ENCODE assay signal across 16 cellular contexts in the genomic region with DNA sequence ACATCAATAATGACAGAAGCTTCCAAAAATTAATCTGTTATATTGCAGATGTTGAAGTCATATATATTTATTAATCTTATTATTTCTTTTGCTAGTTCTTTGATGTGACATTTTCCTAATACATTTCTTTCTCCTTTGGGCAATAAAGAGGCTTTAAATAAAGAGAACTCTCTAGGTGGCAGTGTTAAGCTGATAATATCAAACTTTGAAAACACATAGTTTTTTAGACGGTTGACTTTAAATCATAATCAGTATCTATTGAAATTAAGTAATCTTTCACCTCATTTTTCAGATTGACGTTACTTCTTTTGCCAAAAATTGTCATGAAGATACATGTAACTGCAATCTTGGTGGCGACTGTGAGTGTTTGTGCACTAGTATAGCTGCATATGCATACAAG.
A peak's percentile ranks its signal among the peaks of the same experiment; 100 is the strongest.
DNase-seq lines count a peak whose midpoint lies in the region; ATAC-seq, FAIRE-seq and TF ChIP-seq lines count a peak whose summit lies in the region.
"Had no signal": no experiment of that assay in that cellular context is flagged by ENCODE, and none has a peak within 500 bp of the region (broad histone marks: within the 10 kb centered on the region; RNA-seq: fewer than 3 reads in every experiment).

No MANE protein-coding gene starts in this region.

- WGBS in mammary epithelial cell (ENCODE audit: low coverage, missing lambda C conversion rate): 17% methylated on average over 3 of the region's 3 CpGs

- H3K36me3 ChIP-seq in mammary epithelial cell (ENCODE audit: insufficient read depth, low read length): no peaks in the 10 kb centered on the region
- no peaks in the 10 kb centered on the region for H3K36me3 ChIP-seq in CD8-positive, alpha-beta T cell (ENCODE audit: insufficient read depth, low read length)
- no peaks in the 10 kb centered on the region for H3K36me3 ChIP-seq in effector memory CD4-positive, alpha-beta T cell (ENCODE audit: control insufficient read depth, insufficient read depth, low read length)
- no peaks in the 10 kb centered on the region for H3K36me3 ChIP-seq in OCI-LY7 (ENCODE audit: insufficient read depth, low read length)
- H3K36me3 ChIP-seq: spleen, thyroid gland had no signal

- H3K4me3 Mint-ChIP-seq in CD8-positive, alpha-beta T cell: no peak overlapping the region
- H3K4me3 Mint-ChIP-seq: activated CD4-positive, alpha-beta T cell treated with anti-CD3 and anti-CD28 coated beads, Interleukin-2, amount 10 ng/mL, durations not matched to agents 24 days and 14 days; stimulated activated effector memory CD8-positive, alpha-beta T cell treated with anti-CD3 and anti-CD28 coated beads, Interleukin-12 subunit alpha, Interleukin-12 subunit beta, amount 100 ng/mL, for 72 hours had no signal

- H3K27ac ChIP-seq in mammary epithelial cell (ENCODE audit: insufficient read depth, low read depth, low read length) (no peak overlapping the region), OCI-LY7 (ENCODE audit: low read depth, low read length, poor library complexity, severe bottlenecking) (no peak overlapping the region)
- H3K27ac ChIP-seq in CD8-positive, alpha-beta T cell (ENCODE audit: low read depth, low read length): no peak overlapping the region
- H3K27ac ChIP-seq in effector memory CD4-positive, alpha-beta T cell (ENCODE audit: insufficient read depth, low read length, poor library complexity, severe bottlenecking): no peak overlapping the region
- H3K27ac ChIP-seq: spleen, thyroid gland had no signal

- no peaks in the 10 kb centered on the region for H3K79me2 ChIP-seq in mammary epithelial cell (ENCODE audit: insufficient read depth, low read length)
- H3K79me2 ChIP-seq in OCI-LY7 (ENCODE audit: insufficient read depth, low read depth, low read length): no peaks in the 10 kb centered on the region

- H3K9ac ChIP-seq in mammary epithelial cell (ENCODE audit: insufficient read depth, low read length): no peak overlapping the region

- H3K4me3 ChIP-seq in mammary epithelial cell (replicated peaks in 1 of 3; ENCODE audit: insufficient read depth in 1 of 3, low read depth in 2 of 3, low read length in 3 of 3) (no peak overlapping the region), OCI-LY7 (ENCODE audit: low read depth, low read length, poor library complexity, severe bottlenecking) (no peak overlapping the region)
- H3K4me3 ChIP-seq in CD8-positive, alpha-beta T cell (ENCODE audit: low read depth, low read length): no peak overlapping the region
- no peak overlapping the region for H3K4me3 ChIP-seq in effector memory CD4-positive, alpha-beta T cell (ENCODE audit: insufficient read depth, low read depth, low read length, poor library complexity, severe bottlenecking)
- H3K4me3 ChIP-seq: K562, spleen, thyroid gland had no signal

- H3K4me1 Mint-ChIP-seq in CD8-positive, alpha-beta T cell (ENCODE audit: low read depth): no peaks in the 10 kb centered on the region
- H3K4me1 Mint-ChIP-seq: activated CD4-positive, alpha-beta T cell treated with anti-CD3 and anti-CD28 coated beads, Interleukin-2, amount 10 ng/mL, durations not matched to agents 24 days and 14 days; stimulated activated effector memory CD8-positive, alpha-beta T cell treated with anti-CD3 and anti-CD28 coated beads, Interleukin-12 subunit alpha, Interleukin-12 subunit beta, amount 100 ng/mL, for 72 hours had no signal

- peaks cover 2% of the 10 kb centered on the region for H3K27me3 ChIP-seq in mammary epithelial cell (ENCODE audit: insufficient read depth, low read length)
- no peaks in the 10 kb centered on the region for H3K27me3 ChIP-seq in CD8-positive, alpha-beta T cell (ENCODE audit: insufficient read depth, low read length)
- H3K27me3 ChIP-seq in effector memory CD4-positive, alpha-beta T cell (replicated peaks; ENCODE audit: control insufficient read depth, insufficient read depth, low read length, poor library complexity, severe bottlenecking): no peaks in the 10 kb centered on the region
- H3K27me3 ChIP-seq: spleen, thyroid gland had no signal

- DNase-seq in D721Med (ENCODE audit: insufficient read length, low spot score) (no peak), LHCN-M2 (ENCODE audit: low read depth) (peak; percentile 9), mammary epithelial cell (no peak), lung microvascular endothelial cell (ENCODE audit: low read depth in 2 of 2) (peak; percentile 16 to 28), OCI-LY7 (ENCODE audit: low spot score) (no peak)
- DNase-seq in CD8-positive, alpha-beta T cell: no peak
- no peak for DNase-seq in effector memory CD4-positive, alpha-beta T cell
- DNase-seq: activated CD4-positive, alpha-beta T cell treated with anti-CD3 and anti-CD28 coated beads, Interleukin-2, amount 10 ng/mL, durations not matched to agents 24 days and 14 days; activated naive CD4-positive, alpha-beta T cell treated with anti-CD3 and anti-CD28 coated beads, Interleukin-2, amount 50 U/mL, for 16 hours; C1 segment of cervical spinal cord; DND-41; NCI-H1417 treated with DMSO at 0.1 percent for 48 hours; spleen; thyroid gland had no signal

- ATAC-seq in CD8-positive, alpha-beta T cell: no peak
- ATAC-seq: K562; stimulated activated effector memory CD8-positive, alpha-beta T cell treated with anti-CD3 and anti-CD28 coated beads, Interleukin-12 subunit alpha, Interleukin-12 subunit beta, amount 100 ng/mL, for 72 hours had no signal

- TF ChIP-seq CTCF in D721Med (IDR thresholded peaks at IDR 0.05; ENCODE audit: insufficient read depth, missing control alignments) (peak; percentile 11), mammary epithelial cell (conservative IDR thresholded peaks at IDR 0.05 in 1 of 2, IDR thresholded peaks at IDR 0.05 in 1 of 2; ENCODE audit: extremely low read depth in 1 of 2, insufficient read depth in 1 of 2, low read depth in 1 of 2, low read length in 2 of 2) (peak; percentile 20 to 39), OCI-LY7 (conservative IDR thresholded peaks at IDR 0.05; ENCODE audit: low read length) (no peak; the same call in 1 of the 2 replicates)
- no peak for TF ChIP-seq CTCF in CD8-positive, alpha-beta T cell (IDR thresholded peaks at IDR 0.05)

- no peaks in the 10 kb centered on the region for H3K9me3 ChIP-seq in mammary epithelial cell (replicated peaks; ENCODE audit: insufficient read depth, low read length)
- H3K9me3 ChIP-seq in CD8-positive, alpha-beta T cell (ENCODE audit: low read length): no peaks in the 10 kb centered on the region
- H3K9me3 ChIP-seq in effector memory CD4-positive, alpha-beta T cell (ENCODE audit: control insufficient read depth, low read length): no peaks in the 10 kb centered on the region
- no peaks in the 10 kb centered on the region for H3K9me3 ChIP-seq in OCI-LY7 (ENCODE audit: low read length)
- H3K9me3 ChIP-seq: spleen, thyroid gland had no signal

- in situ Hi-C loops in mammary epithelial cell (cut with MboI; ENCODE audit: low sequenced_read_pairs in 2 of 2): no loop called here

- no peaks in the 10 kb centered on the region for H3K9me2 ChIP-seq in OCI-LY7 (ENCODE audit: insufficient read depth, low read length)

- no peaks in the 10 kb centered on the region for H3K4me1 ChIP-seq in mammary epithelial cell (ENCODE audit: insufficient read depth, low read length)
- no peaks in the 10 kb centered on the region for H3K4me1 ChIP-seq in CD8-positive, alpha-beta T cell (ENCODE audit: insufficient read depth, low read length)
- H3K4me1 ChIP-seq in effector memory CD4-positive, alpha-beta T cell (ENCODE audit: control insufficient read depth, insufficient read depth, low read length, poor library complexity, severe bottlenecking): no peaks in the 10 kb centered on the region
- H3K4me1 ChIP-seq in OCI-LY7 (ENCODE audit: insufficient read depth, low read length, poor library complexity, severe bottlenecking): no peaks in the 10 kb centered on the region
- H3K4me1 ChIP-seq: spleen, thyroid gland had no signal

- H3K4me2 ChIP-seq in mammary epithelial cell (ENCODE audit: insufficient read depth, low read depth, low read length) (no peak overlapping the region), OCI-LY7 (ENCODE audit: low read length) (no peak overlapping the region)

- H3K27me3 Mint-ChIP-seq in CD8-positive, alpha-beta T cell (ENCODE audit: low read depth): no peaks in the 10 kb centered on the region
- H3K27me3 Mint-ChIP-seq: activated CD4-positive, alpha-beta T cell treated with anti-CD3 and anti-CD28 coated beads, Interleukin-2, amount 10 ng/mL, durations not matched to agents 24 days and 14 days had no signal

- intact Hi-C loops in mammary epithelial cell (cut with micrococcal nuclease) (loop anchor here (2.0 kb wide), 1 partner anchor 450 kb away; no protein-coding TSS in a partner anchor), OCI-LY7 (cut with micrococcal nuclease; ENCODE audit: unreplicated experiment) (no loop called here)
- intact Hi-C loops in CD8-positive, alpha-beta T cell (cut with DNase I, micrococcal nuclease): no loop called here

- POLR2A ChIA-PET in CD8-positive, alpha-beta T cell (lab: Charles Lee): no interaction called here
- POLR2A ChIA-PET in OCI-LY7 (lab: Charles Lee): no interaction called here

- H3K27ac Mint-ChIP-seq in CD8-positive, alpha-beta T cell: no peak overlapping the region
- H3K27ac Mint-ChIP-seq: activated CD4-positive, alpha-beta T cell treated with anti-CD3 and anti-CD28 coated beads, Interleukin-2, amount 10 ng/mL, durations not matched to agents 24 days and 14 days; stimulated activated effector memory CD8-positive, alpha-beta T cell treated with anti-CD3 and anti-CD28 coated beads, Interleukin-12 subunit alpha, Interleukin-12 subunit beta, amount 100 ng/mL, for 72 hours had no signal

- H4K20me1 ChIP-seq in mammary epithelial cell (ENCODE audit: insufficient read depth, low read length) (no peaks in the 10 kb centered on the region), OCI-LY7 (ENCODE audit: insufficient read depth, low read length) (no peaks in the 10 kb centered on the region)

- BruUV-seq in mammary epithelial cell (replicated peaks; lab: Mats Ljungman, UMichigan) (no TSS peak), OCI-LY7 (replicated peaks; lab: Mats Ljungman, UMichigan) (no TSS peak)

- CTCF ChIA-PET in mammary epithelial cell (lab: Charles Lee; ENCODE audit: low non-redundant PET) (interaction anchor here (0.6 kb wide), 1 partner anchor 44 kb away, joined by 3 read pairs; no protein-coding TSS in a partner anchor), OCI-LY7 (lab: Charles Lee; ENCODE audit: unreplicated experiment) (no interaction called here)
- CTCF ChIA-PET in CD8-positive, alpha-beta T cell (lab: Charles Lee): no interaction called here

- FAIRE-seq in D721Med (lab: Jason Lieb, UNC): no peak
- FAIRE-seq: K562 had no signal

- H2AFZ ChIP-seq in mammary epithelial cell (ENCODE audit: low read depth, low read length) (no peak overlapping the region), OCI-LY7 (ENCODE audit: low read length) (no peak overlapping the region)

- dilution Hi-C loops in mammary epithelial cell (cut with HindIII; ENCODE audit: low sequenced_read_pairs): no loop called here

- H3K36me3 Mint-ChIP-seq in CD8-positive, alpha-beta T cell: no peaks in the 10 kb centered on the region
- H3K36me3 Mint-ChIP-seq: stimulated activated effector memory CD8-positive, alpha-beta T cell treated with anti-CD3 and anti-CD28 coated beads, Interleukin-12 subunit alpha, Interleukin-12 subunit beta, amount 100 ng/mL, for 72 hours had no signal

- no peaks in the 10 kb centered on the region for H3K9me3 Mint-ChIP-seq in CD8-positive, alpha-beta T cell
- H3K9me3 Mint-ChIP-seq: activated CD4-positive, alpha-beta T cell treated with anti-CD3 and anti-CD28 coated beads, Interleukin-2, amount 10 ng/mL, durations not matched to agents 24 days and 14 days; stimulated activated effector memory CD8-positive, alpha-beta T cell treated with anti-CD3 and anti-CD28 coated beads, Interleukin-12 subunit alpha, Interleukin-12 subunit beta, amount 100 ng/mL, for 72 hours had no signal

Comparison
In these comparisons a context has a peak if more than half of its experiments do, and no peak if none do; other contexts are left out.
1. DNase-seq: peak in LHCN-M2 (single experiment) and lung microvascular endothelial cell (2 of 2); none in D721Med (single experiment), mammary epithelial cell (single experiment), CD8-positive, alpha-beta T cell (0 of 7), effector memory CD4-positive, alpha-beta T cell (0 of 3) and OCI-LY7 (single experiment).
2. CTCF ChIP-seq: peak in D721Med (single experiment) and mammary epithelial cell (2 of 2); none in CD8-positive, alpha-beta T cell (single experiment) and OCI-LY7 (single experiment).